Comparison of ENCODE assay signal across 1 cellular context in genomic region chr19:46887240-46887782, GRCh38.
TF ChIP-seq lines count a peak whose summit lies in the region.

No MANE protein-coding gene starts in this region.

TF ChIP-seq in GM12878, 131 proteins besides CTCF, POLR2A, EP300 and RAD21:
- TF ChIP-seq HDGF (IDR thresholded peaks at IDR 0.05) (no peak), ETV6 (conservative IDR thresholded peaks at IDR 0.05 in 1 of 2, IDR thresholded peaks at IDR 0.05 in 1 of 2; ENCODE audit: borderline replicate concordance in 1 of 2, low read depth in 1 of 2) (no peak), MLLT1 (IDR thresholded peaks at IDR 0.05) (no peak), RELB (IDR thresholded peaks at IDR 0.05; ENCODE audit: low read depth) (no peak), TCF3 (IDR thresholded peaks at IDR 0.05; ENCODE audit: borderline replicate concordance, insufficient read depth, low read depth, low read length) (no peak)
- TF ChIP-seq, protein P1, sequence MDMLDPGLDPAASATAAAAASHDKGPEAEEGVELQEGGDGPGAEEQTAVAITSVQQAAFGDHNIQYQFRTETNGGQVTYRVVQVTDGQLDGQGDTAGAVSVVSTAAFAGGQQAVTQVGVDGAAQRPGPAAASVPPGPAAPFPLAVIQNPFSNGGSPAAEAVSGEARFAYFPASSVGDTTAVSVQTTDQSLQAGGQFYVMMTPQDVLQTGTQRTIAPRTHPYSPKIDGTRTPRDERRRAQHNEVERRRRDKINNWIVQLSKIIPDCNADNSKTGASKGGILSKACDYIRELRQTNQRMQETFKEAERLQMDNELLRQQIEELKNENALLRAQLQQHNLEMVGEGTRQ (IDR thresholded peaks at IDR 0.05; ENCODE audit: borderline replicate concordance, low read depth, low read length): no peak
